In the genomic region with DNA sequence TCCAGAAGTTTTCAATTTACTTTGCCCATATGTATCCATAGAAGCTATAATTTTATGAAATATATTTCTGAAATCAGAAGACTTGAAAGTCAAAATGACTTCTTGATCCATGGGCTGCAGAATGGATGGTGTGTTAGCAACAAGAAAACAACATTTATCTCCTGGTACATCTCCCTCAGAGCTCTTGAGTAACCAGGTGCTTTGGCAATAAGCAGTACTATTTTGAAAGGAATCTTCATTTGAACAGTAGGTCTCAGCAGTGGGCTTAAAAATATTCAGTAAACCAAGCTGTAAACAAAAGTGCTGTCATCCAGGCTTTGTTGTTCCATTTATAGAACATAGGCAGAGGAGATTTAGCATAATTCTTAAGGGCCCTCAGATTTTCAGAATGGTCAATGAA, we compare ENCODE assay signal across 32 cellular contexts.
"Had no signal": no experiment of that assay in that cellular context is flagged by ENCODE, and none has a peak within 500 bp of the region (broad histone marks: within the 10 kb centered on the region; RNA-seq: fewer than 3 reads in every experiment).

No MANE protein-coding gene starts in this region.

- DNase-seq: activated effector memory CD4-positive, alpha-beta T cell treated with anti-CD3 and anti-CD28 coated beads, Interleukin-2, amount 50 U/mL, for 16 hours; activated effector memory CD4-positive, alpha-beta T cell treated with Interleukin-2 at 50 U/mL for 16 hours; activated gamma-delta T cell; activated gamma-delta T cell treated with Interleukin-2 at 50 U/mL for 16 hours; activated naive CD4-positive, alpha-beta T cell; activated naive CD4-positive, alpha-beta T cell treated with anti-CD3 and anti-CD28 coated beads for 36 hours; activated naive CD4-positive, alpha-beta T cell treated with anti-CD3 and anti-CD28 coated beads, Interleukin-2, amount 10 ng/mL, durations not matched to agents 7 days and 5 days; activated naive CD4-positive, alpha-beta T cell treated with anti-CD3 and anti-CD28 coated beads, Interleukin-2, amount 50 U/mL, for 16 hours; activated naive CD4-positive, alpha-beta T cell treated with Interleukin-2 at 50 U/mL for 16 hours; activated naive CD8-positive, alpha-beta T cell treated with anti-CD3 and anti-CD28 coated beads for 36 hours; activated naive CD8-positive, alpha-beta T cell treated with anti-CD3 and anti-CD28 coated beads, Interleukin-2, amount 10 ng/mL, durations not matched to agents 7 days and 5 days; activated naive CD8-positive, alpha-beta T cell treated with anti-CD3 and anti-CD28 coated beads, Interleukin-2, amount 50 U/mL, for 24 hours; activated T-cell treated with anti-CD3 and anti-CD28 coated beads, Interleukin-2, amount 50 U/mL, for 1 hour; activated T-cell treated with anti-CD3 and anti-CD28 coated beads, Interleukin-2, amount 50 U/mL, for 24 hours; activated T-cell treated with anti-CD3 and anti-CD28 coated beads, Interleukin-2, amount 50 U/mL, for 4 hours; activated T-cell treated with anti-CD3 and anti-CD28 coated beads, Interleukin-2, amount 50 U/mL, for 48 hours; activated T-cell treated with anti-CD3 and anti-CD28 coated beads, Interleukin-2, amount 50 U/mL, for 72 hours; adrenal gland; amniotic stem cell; amygdala; anterior cingulate cortex; aorta; body of pancreas; brain microvascular endothelial cell; caudate nucleus; central memory CD4-positive, alpha-beta T cell; cerebellar nuclear complex had no signal

- H3K27me3 ChIP-seq: adrenal gland, ascending aorta, body of pancreas, brain microvascular endothelial cell, breast epithelium, cardiac muscle cell had no signal

- H3K4me3 ChIP-seq: adrenal gland, ascending aorta, body of pancreas, breast epithelium, cardiac muscle cell had no signal

- H3K27ac ChIP-seq: adrenal gland, ascending aorta, body of pancreas, brain microvascular endothelial cell, breast epithelium, cardiac muscle cell had no signal

- H3K36me3 ChIP-seq: adrenal gland, ascending aorta, brain microvascular endothelial cell, breast epithelium, cardiac muscle cell had no signal

- H3K9me3 ChIP-seq: adrenal gland, body of pancreas, breast epithelium had no signal

- H3K4me1 ChIP-seq: adrenal gland, ascending aorta, body of pancreas, breast epithelium had no signal

- ATAC-seq: activated naive CD4-positive, alpha-beta T cell treated with anti-CD3 and anti-CD28 coated beads, Interleukin-2, amount 50 U/mL, for 72 hours; activated naive CD8-positive, alpha-beta T cell treated with anti-CD3 and anti-CD28 coated beads, Interleukin-2, amount 50 U/mL, for 24 hours; activated T-cell treated with anti-CD3 and anti-CD28 coated beads, Interleukin-2, amount 50 U/mL, for 4 hours; activated T-cell treated with anti-CD3 and anti-CD28 coated beads, Interleukin-2, amount 50 U/mL, for 72 hours; activated T-helper 17 cell treated with anti-CD3 and anti-CD28 coated beads, Interleukin-2, amount 50 U/mL, for 72 hours; body of pancreas had no signal
